Comparison of ENCODE assay signal across 1 cellular context in genomic region chr1:24643362-24644346, GRCh38.
TF ChIP-seq lines count a peak whose summit lies in the region.

No MANE protein-coding gene starts in this region.

TF ChIP-seq in HepG2, 621 proteins besides CTCF, POLR2A, EP300 and RAD21 (continued from another document and continues in another):
- TF ChIP-seq, protein P1, sequence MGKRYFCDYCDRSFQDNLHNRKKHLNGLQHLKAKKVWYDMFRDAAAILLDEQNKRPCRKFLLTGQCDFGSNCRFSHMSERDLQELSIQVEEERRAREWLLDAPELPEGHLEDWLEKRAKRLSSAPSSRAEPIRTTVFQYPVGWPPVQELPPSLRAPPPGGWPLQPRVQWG (CRISPR knock-in tag; IDR thresholded peaks at IDR 0.05; ENCODE audit: borderline replicate concordance, low read depth) = no peak
- TF ChIP-seq TGIF2 (CRISPR knock-in tag; IDR thresholded peaks at IDR 0.05) = no peak
- TF ChIP-seq GLI4 (CRISPR knock-in tag; IDR thresholded peaks at IDR 0.05; ENCODE audit: borderline replicate concordance) = no peak; the same call in 1 of the 2 replicates
- peak; percentile 40; the same call in 1 of the 2 replicates for TF ChIP-seq THAP9 (CRISPR knock-in tag; IDR thresholded peaks at IDR 0.05; ENCODE audit: borderline replicate concordance)
- no peak for TF ChIP-seq PAXIP1 (CRISPR knock-in tag; conservative IDR thresholded peaks at IDR 0.05)
- no peak; the same call in 1 of the 2 replicates for TF ChIP-seq ZNF784 (CRISPR knock-in tag; IDR thresholded peaks at IDR 0.05; ENCODE audit: borderline replicate concordance)
- no peak for TF ChIP-seq ZNF432 (CRISPR knock-in tag; IDR thresholded peaks at IDR 0.05; ENCODE audit: borderline replicate concordance)
- no peak for TF ChIP-seq NFIB (CRISPR knock-in tag; IDR thresholded peaks at IDR 0.05; ENCODE audit: borderline replicate concordance)
- TF ChIP-seq ZNF891 (CRISPR knock-in tag; IDR thresholded peaks at IDR 0.05) = no peak
- TF ChIP-seq, protein P2, sequence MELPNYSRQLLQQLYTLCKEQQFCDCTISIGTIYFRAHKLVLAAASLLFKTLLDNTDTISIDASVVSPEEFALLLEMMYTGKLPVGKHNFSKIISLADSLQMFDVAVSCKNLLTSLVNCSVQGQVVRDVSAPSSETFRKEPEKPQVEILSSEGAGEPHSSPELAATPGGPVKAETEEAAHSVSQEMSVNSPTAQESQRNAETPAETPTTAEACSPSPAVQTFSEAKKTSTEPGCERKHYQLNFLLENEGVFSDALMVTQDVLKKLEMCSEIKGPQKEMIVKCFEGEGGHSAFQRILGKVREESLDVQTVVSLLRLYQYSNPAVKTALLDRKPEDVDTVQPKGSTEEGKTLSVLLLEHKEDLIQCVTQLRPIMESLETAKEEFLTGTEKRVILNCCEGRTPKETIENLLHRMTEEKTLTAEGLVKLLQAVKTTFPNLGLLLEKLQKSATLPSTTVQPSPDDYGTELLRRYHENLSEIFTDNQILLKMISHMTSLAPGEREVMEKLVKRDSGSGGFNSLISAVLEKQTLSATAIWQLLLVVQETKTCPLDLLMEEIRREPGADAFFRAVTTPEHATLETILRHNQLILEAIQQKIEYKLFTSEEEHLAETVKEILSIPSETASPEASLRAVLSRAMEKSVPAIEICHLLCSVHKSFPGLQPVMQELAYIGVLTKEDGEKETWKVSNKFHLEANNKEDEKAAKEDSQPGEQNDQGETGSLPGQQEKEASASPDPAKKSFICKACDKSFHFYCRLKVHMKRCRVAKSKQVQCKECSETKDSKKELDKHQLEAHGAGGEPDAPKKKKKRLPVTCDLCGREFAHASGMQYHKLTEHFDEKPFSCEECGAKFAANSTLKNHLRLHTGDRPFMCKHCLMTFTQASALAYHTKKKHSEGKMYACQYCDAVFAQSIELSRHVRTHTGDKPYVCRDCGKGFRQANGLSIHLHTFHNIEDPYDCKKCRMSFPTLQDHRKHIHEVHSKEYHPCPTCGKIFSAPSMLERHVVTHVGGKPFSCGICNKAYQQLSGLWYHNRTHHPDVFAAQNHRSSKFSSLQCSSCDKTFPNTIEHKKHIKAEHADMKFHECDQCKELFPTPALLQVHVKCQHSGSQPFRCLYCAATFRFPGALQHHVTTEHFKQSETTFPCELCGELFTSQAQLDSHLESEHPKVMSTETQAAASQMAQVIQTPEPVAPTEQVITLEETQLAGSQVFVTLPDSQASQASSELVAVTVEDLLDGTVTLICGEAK (IDR thresholded peaks at IDR 0.05) = no peak
- TF ChIP-seq, protein P2 (CRISPR knock-in tag; IDR thresholded peaks at IDR 0.05) = 0 out of 2 replicates have a peak, but pooled peaks have one; percentile 12
- TF ChIP-seq PTBP1 (IDR thresholded peaks at IDR 0.05; ENCODE audit: low read depth, low read length, poor library complexity, severe bottlenecking) = no peak
- no peak for TF ChIP-seq ZBTB21 (CRISPR knock-in tag; IDR thresholded peaks at IDR 0.05)
- no peak for TF ChIP-seq STAG1 (CRISPR knock-in tag; IDR thresholded peaks at IDR 0.05)
- no peak for TF ChIP-seq HOXA3 (CRISPR knock-in tag; IDR thresholded peaks at IDR 0.05)
- no peak for TF ChIP-seq BCL6 (CRISPR knock-in tag; IDR thresholded peaks at IDR 0.05)
- TF ChIP-seq ZNF766 (CRISPR knock-in tag; IDR thresholded peaks at IDR 0.05; ENCODE audit: borderline replicate concordance) = no peak
- TF ChIP-seq ZNF292 (CRISPR knock-in tag; IDR thresholded peaks at IDR 0.05; ENCODE audit: borderline replicate concordance, low read depth) = no peak
- TF ChIP-seq, protein P3, sequence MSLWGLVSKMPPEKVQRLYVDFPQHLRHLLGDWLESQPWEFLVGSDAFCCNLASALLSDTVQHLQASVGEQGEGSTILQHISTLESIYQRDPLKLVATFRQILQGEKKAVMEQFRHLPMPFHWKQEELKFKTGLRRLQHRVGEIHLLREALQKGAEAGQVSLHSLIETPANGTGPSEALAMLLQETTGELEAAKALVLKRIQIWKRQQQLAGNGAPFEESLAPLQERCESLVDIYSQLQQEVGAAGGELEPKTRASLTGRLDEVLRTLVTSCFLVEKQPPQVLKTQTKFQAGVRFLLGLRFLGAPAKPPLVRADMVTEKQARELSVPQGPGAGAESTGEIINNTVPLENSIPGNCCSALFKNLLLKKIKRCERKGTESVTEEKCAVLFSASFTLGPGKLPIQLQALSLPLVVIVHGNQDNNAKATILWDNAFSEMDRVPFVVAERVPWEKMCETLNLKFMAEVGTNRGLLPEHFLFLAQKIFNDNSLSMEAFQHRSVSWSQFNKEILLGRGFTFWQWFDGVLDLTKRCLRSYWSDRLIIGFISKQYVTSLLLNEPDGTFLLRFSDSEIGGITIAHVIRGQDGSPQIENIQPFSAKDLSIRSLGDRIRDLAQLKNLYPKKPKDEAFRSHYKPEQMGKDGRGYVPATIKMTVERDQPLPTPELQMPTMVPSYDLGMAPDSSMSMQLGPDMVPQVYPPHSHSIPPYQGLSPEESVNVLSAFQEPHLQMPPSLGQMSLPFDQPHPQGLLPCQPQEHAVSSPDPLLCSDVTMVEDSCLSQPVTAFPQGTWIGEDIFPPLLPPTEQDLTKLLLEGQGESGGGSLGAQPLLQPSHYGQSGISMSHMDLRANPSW (CRISPR knock-in tag; IDR thresholded peaks at IDR 0.05; ENCODE audit: borderline replicate concordance) = no peak
- TF ChIP-seq PITX1 (CRISPR knock-in tag; IDR thresholded peaks at IDR 0.05) = no peak
- no peak for TF ChIP-seq ZNF136 (CRISPR knock-in tag; IDR thresholded peaks at IDR 0.05; ENCODE audit: low read depth)
- no peak for TF ChIP-seq IKZF1 (IDR thresholded peaks at IDR 0.05)
- peak; percentile 48 for TF ChIP-seq PCBP2 (optimal IDR thresholded peaks at IDR 0.05; ENCODE audit: low read depth, low read length, poor library complexity, severe bottlenecking)
- no peak for TF ChIP-seq GTF2F1 (IDR thresholded peaks at IDR 0.05; ENCODE audit: low read length)
- no peak for TF ChIP-seq ZFP1 (CRISPR knock-in tag; IDR thresholded peaks at IDR 0.05)
- peak; percentile 76 for TF ChIP-seq RBFOX2 (IDR thresholded peaks at IDR 0.05; ENCODE audit: low read depth, low read length)
- TF ChIP-seq IRF2 (CRISPR knock-in tag; IDR thresholded peaks at IDR 0.05) = no peak
- TF ChIP-seq, protein P4, sequence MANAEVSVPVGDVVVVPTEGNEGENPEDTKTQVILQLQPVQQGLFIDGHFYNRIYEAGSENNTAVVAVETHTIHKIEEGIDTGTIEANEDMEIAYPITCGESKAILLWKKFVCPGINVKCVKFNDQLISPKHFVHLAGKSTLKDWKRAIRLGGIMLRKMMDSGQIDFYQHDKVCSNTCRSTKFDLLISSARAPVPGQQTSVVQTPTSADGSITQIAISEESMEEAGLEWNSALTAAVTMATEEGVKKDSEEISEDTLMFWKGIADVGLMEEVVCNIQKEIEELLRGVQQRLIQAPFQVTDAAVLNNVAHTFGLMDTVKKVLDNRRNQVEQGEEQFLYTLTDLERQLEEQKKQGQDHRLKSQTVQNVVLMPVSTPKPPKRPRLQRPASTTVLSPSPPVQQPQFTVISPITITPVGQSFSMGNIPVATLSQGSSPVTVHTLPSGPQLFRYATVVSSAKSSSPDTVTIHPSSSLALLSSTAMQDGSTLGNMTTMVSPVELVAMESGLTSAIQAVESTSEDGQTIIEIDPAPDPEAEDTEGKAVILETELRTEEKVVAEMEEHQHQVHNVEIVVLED (CRISPR knock-in tag; IDR thresholded peaks at IDR 0.05; ENCODE audit: borderline replicate concordance) = peak; percentile 70
- no peak for TF ChIP-seq GATA4 (IDR thresholded peaks at IDR 0.05; ENCODE audit: borderline replicate concordance, low read depth)
- TF ChIP-seq KLF13 (CRISPR knock-in tag; IDR thresholded peaks at IDR 0.05) = no peak
- peak; percentile 25; the same call in 1 of the 2 replicates for TF ChIP-seq GABPB1 (CRISPR knock-in tag; IDR thresholded peaks at IDR 0.05)
- TF ChIP-seq STAT5B (CRISPR knock-in tag; IDR thresholded peaks at IDR 0.05) = no peak
- no peak for TF ChIP-seq SRF (IDR thresholded peaks at IDR 0.05; ENCODE audit: low read depth, low read length)
- no peak for TF ChIP-seq RBM39 (IDR thresholded peaks at IDR 0.05; ENCODE audit: low read depth, low read length, poor library complexity, severe bottlenecking)
- no peak for TF ChIP-seq NFYC (CRISPR knock-in tag; IDR thresholded peaks at IDR 0.05)
- no peak for TF ChIP-seq FOXJ3 (CRISPR knock-in tag; IDR thresholded peaks at IDR 0.05; ENCODE audit: borderline replicate concordance)
- no peak for TF ChIP-seq ZBTB2 (CRISPR knock-in tag; IDR thresholded peaks at IDR 0.05; ENCODE audit: low read depth)
